ENCODE assay signal across 9 cellular contexts in the genomic region with DNA sequence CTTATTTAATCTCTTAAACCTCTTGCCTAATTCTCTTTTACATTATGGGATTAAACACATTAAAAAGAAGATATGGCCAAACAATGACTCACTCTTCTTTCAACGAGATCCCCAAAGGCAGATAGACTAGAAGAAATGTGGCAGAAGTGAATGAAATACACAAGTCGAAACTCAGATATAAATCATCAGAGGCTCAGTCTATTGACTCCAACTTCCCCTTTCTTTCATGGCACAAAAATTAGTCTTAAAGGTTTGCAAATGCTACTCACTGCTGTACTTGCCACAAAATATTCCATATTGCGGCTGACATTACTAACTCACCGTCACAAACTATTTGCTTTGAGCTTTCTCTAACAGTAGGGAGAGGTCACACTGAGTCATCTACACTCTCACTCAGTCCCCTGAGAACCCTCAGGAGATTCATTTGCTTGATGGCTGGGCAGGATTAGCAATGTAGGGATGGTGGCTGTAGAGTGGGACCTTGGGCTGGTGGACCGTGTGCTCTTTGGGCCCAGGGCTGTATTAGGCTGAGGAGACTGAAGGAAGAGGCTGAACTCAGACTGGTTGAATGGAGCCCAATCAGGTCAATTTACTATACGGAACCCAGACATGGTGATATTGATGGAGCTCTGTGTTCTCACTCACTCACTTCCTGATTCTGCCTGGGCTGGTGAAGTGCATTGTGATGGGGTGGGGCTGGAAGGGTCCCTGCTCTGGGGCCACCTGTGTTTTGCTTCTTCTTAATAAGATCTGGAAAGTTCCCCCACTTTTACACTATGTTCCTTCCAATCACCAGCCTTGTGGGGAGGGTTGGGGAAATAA. TPM values are rescaled to one million over a fixed set of nuclear protein-coding genes. Genes with fewer than 3 reads are reported as not detected.
DNase-seq lines count a peak whose midpoint lies in the region; ATAC-seq and TF ChIP-seq lines count a peak whose summit lies in the region.
"Had no signal": no experiment of that assay in that cellular context is flagged by ENCODE, and none has a peak within 500 bp of the region (broad histone marks: within the 10 kb centered on the region; RNA-seq: fewer than 3 reads in every experiment).

No MANE protein-coding gene starts in this region.

- no peak for TF ChIP-seq CTCF in lower leg skin (IDR thresholded peaks at IDR 0.05)

- peak overlapping the region; percentile 14 for H3K4me3 Mint-ChIP-seq in activated T-cell treated with anti-CD3 and anti-CD28 coated beads, Interleukin-2, amount 50 U/mL, for 4 hours
- H3K4me3 Mint-ChIP-seq in stimulated activated naive CD8-positive, alpha-beta T cell treated with anti-CD3 and anti-CD28 coated beads, Interleukin-15, amount 100 ng/mL, for 72 hours = peak overlapping the region in 1 of 2 donors; percentile 42
- H3K4me3 Mint-ChIP-seq: CD8-positive, alpha-beta memory T cell had no signal

- no peaks in the 10 kb centered on the region for H3K9me3 Mint-ChIP-seq in activated T-cell treated with anti-CD3 and anti-CD28 coated beads, Interleukin-2, amount 50 U/mL, for 4 hours
- peaks cover 4 to 10% of the 10 kb centered on the region in 2 donors for H3K9me3 Mint-ChIP-seq in stimulated activated naive CD8-positive, alpha-beta T cell treated with anti-CD3 and anti-CD28 coated beads, Interleukin-15, amount 100 ng/mL, for 72 hours

- H3K27me3 Mint-ChIP-seq in activated T-cell treated with anti-CD3 and anti-CD28 coated beads, Interleukin-2, amount 50 U/mL, for 4 hours (ENCODE audit: low read depth) = no peaks in the 10 kb centered on the region
- H3K27me3 Mint-ChIP-seq in stimulated activated naive CD8-positive, alpha-beta T cell treated with anti-CD3 and anti-CD28 coated beads, Interleukin-15, amount 100 ng/mL, for 72 hours = no peaks in the 10 kb centered on the region

- DNase-seq in stimulated activated CD4-positive, alpha-beta T cell treated with anti-CD3 and anti-CD28 coated beads, Interleukin-12 subunit alpha, Interleukin-12 subunit beta, amount 100 ng/mL, for 48 hours (ENCODE audit: low read depth in 2 of 3, low spot score in 1 of 3) = peak in 2 of 3 donors; percentile 5 to 43
- DNase-seq in stimulated activated CD4-positive, alpha-beta T cell treated with anti-CD3 and anti-CD28 coated beads, Interleukin-12 subunit alpha, Interleukin-12 subunit beta, amount 100 ng/mL, for 4 hours = no peak
- no peak for DNase-seq in activated T-cell treated with anti-CD3 and anti-CD28 coated beads, Interleukin-2, amount 50 U/mL, for 4 hours
- DNase-seq in stimulated activated naive CD8-positive, alpha-beta T cell treated with anti-CD3 and anti-CD28 coated beads, Interleukin-15, amount 100 ng/mL, for 72 hours = peak in 1 of 2 donors; percentile 41
- no peak for DNase-seq in GOT3 (lab: John Stamatoyannopoulos, UW)
- no peak for DNase-seq in lower leg skin (ENCODE audit: low spot score in 2 of 2)
- no peak for DNase-seq in D341Med (ENCODE audit: low spot score)
- DNase-seq: CD8-positive, alpha-beta memory T cell had no signal

- WGBS in lower leg skin, 2 donors = 50 to 59% methylated on average over 6 of the region's 6 CpGs

- intact Hi-C loops in lower leg skin (cut with DNase I; ENCODE audit: low total_unique reads) = no loop called here

- peaks cover 15% of the 10 kb centered on the region for H3K4me1 Mint-ChIP-seq in activated T-cell treated with anti-CD3 and anti-CD28 coated beads, Interleukin-2, amount 50 U/mL, for 4 hours (ENCODE audit: low read depth)
- peaks cover 9% of the 10 kb centered on the region for H3K4me1 Mint-ChIP-seq in stimulated activated naive CD8-positive, alpha-beta T cell treated with anti-CD3 and anti-CD28 coated beads, Interleukin-15, amount 100 ng/mL, for 72 hours

- no peak for TF ChIP-seq POLR2A in lower leg skin (IDR thresholded peaks at IDR 0.05)

- peak overlapping the region in 1 of 2 donors; percentile 6 for H3K27ac Mint-ChIP-seq in stimulated activated naive CD8-positive, alpha-beta T cell treated with anti-CD3 and anti-CD28 coated beads, Interleukin-15, amount 100 ng/mL, for 72 hours

- H3K4me3 ChIP-seq in lower leg skin (ENCODE audit: low read depth, poor library complexity, severe bottlenecking) = no peak overlapping the region

- no peaks in the 10 kb centered on the region for H3K36me3 Mint-ChIP-seq in activated T-cell treated with anti-CD3 and anti-CD28 coated beads, Interleukin-2, amount 50 U/mL, for 4 hours (ENCODE audit: insufficient read depth)

- ATAC-seq in HG03460 (IDR thresholded peaks at IDR 0.05; ENCODE audit: unreplicated experiment) = peak; percentile 57
- peak; percentile 97 for ATAC-seq in activated T-cell treated with anti-CD3 and anti-CD28 coated beads, Interleukin-2, amount 50 U/mL, for 4 hours
- peak; percentile 99 for ATAC-seq in stimulated activated naive CD8-positive, alpha-beta T cell treated with anti-CD3 and anti-CD28 coated beads, Interleukin-15, amount 100 ng/mL, for 72 hours

RNA-seq across cellular contexts. Expression of gene UBR2, which starts 42.8 kb away (rescaled TPM):
- 10 to 100 TPM; 16.8 to 21.3 (median 19.9) TPM for total RNA-seq in activated T-cell treated with anti-CD3 and anti-CD28 coated beads, Interleukin-2, amount 50 U/mL, for 4 hours
- total RNA-seq in lower leg skin = 10 to 100 TPM; 22.7 to 28.7 (median 25.3) TPM

Comparison
In these comparisons a context has a peak if more than half of its experiments do, and no peak if none do; other contexts are left out.
1. DNase-seq: peak in stimulated activated CD4-positive, alpha-beta T cell treated with anti-CD3 and anti-CD28 coated beads, Interleukin-12 subunit alpha, Interleukin-12 subunit beta, amount 100 ng/mL, for 48 hours (2 of 3); none in stimulated activated CD4-positive, alpha-beta T cell treated with anti-CD3 and anti-CD28 coated beads, Interleukin-12 subunit alpha, Interleukin-12 subunit beta, amount 100 ng/mL, for 4 hours (single experiment), activated T-cell treated with anti-CD3 and anti-CD28 coated beads, Interleukin-2, amount 50 U/mL, for 4 hours (single experiment), GOT3 (single experiment), lower leg skin (0 of 2) and D341Med (single experiment).
2. Peak in every context shown above with its lines, with median percentiles within 50 percentile points of each other: ATAC-seq.